ENCODE assay signal across 16 cellular contexts in genomic region chr15:100926971-100927756, GRCh38. TPM values are rescaled to one million over a fixed set of nuclear protein-coding genes. Genes with fewer than 3 reads are reported as not detected.
DNase-seq lines count a peak whose midpoint lies in the region; ATAC-seq and TF ChIP-seq lines count a peak whose summit lies in the region.
"Had no signal": no experiment of that assay in that cellular context is flagged by ENCODE, and none has a peak within 500 bp of the region (broad histone marks: within the 10 kb centered on the region; RNA-seq: fewer than 3 reads in every experiment).

No MANE protein-coding gene starts in this region.

- no peaks in the 10 kb centered on the region for H3F3A ChIP-seq in smooth muscle cell (ENCODE audit: low read depth)

- H3K36me3 ChIP-seq in BLaER1 treated with 17β-estradiol and CSF1 and Interleukin-3, amounts not matched to agents 10 nM and 100 nM: peaks cover 0 to 5% (median 0%) of the 10 kb centered on the region in 11 experiments; a peak in 1 of 22 replicates
- H3K36me3 ChIP-seq in Peyer's patch (peaks cover 0 to 17% (median 0%) of the 10 kb centered on the region in 3 donors), smooth muscle cell (ENCODE audit: low read depth) (no peaks in the 10 kb centered on the region)

- no peak overlapping the region for H2AFZ ChIP-seq in smooth muscle cell (ENCODE audit: low read depth)

- no peaks in the 10 kb centered on the region for H3K9me3 ChIP-seq in BLaER1 treated with 17β-estradiol and CSF1 and Interleukin-3, amounts not matched to agents 10 nM and 100 nM (replicated peaks in 1 of 11)
- no peaks in the 10 kb centered on the region for H3K9me3 ChIP-seq in Peyer's patch
- no peaks in the 10 kb centered on the region for H3K9me3 ChIP-seq in smooth muscle cell (replicated peaks; ENCODE audit: low read depth)
- H3K9me3 ChIP-seq: gastroesophageal sphincter, stomach had no signal

- H3K27ac ChIP-seq in BLaER1 treated with 17β-estradiol and CSF1 and Interleukin-3, amounts not matched to agents 10 nM and 100 nM: no peak overlapping the region
- H3K27ac ChIP-seq in Peyer's patch (peak overlapping the region in 1 of 4 donors; percentile 57), smooth muscle cell (ENCODE audit: low read depth) (no peak overlapping the region)
- H3K27ac ChIP-seq: gastroesophageal sphincter, stomach had no signal

- H3K27me3 ChIP-seq in BLaER1 treated with 17β-estradiol and CSF1 and Interleukin-3, amounts not matched to agents 10 nM and 100 nM: peaks cover 0 to 21% (median 12%) of the 10 kb centered on the region in 11 experiments; a peak in 13 of 22 replicates
- no peaks in the 10 kb centered on the region for H3K27me3 ChIP-seq in Peyer's patch
- H3K27me3 ChIP-seq in smooth muscle cell (ENCODE audit: low read depth): peaks cover 4% of the 10 kb centered on the region
- H3K27me3 ChIP-seq: stomach had no signal

- no peaks in the 10 kb centered on the region for H3K79me2 ChIP-seq in smooth muscle cell (ENCODE audit: low read depth)

- no peak for TF ChIP-seq POLR2A in Peyer's patch (IDR thresholded peaks at IDR 0.05)

- WGBS in smooth muscle cell (ENCODE audit: low lambda C conversion rate): 87% methylated on average over 11 of the region's 11 CpGs

- H3K4me2 ChIP-seq in BLaER1 treated with 17β-estradiol and CSF1 and Interleukin-3, amounts not matched to agents 10 nM and 100 nM: peak overlapping the region in 8 of 11 experiments; percentile 12 to 59 (median 25); a peak in 11 of 22 replicates
- no peak overlapping the region for H3K4me2 ChIP-seq in smooth muscle cell

- ATAC-seq in GM19324 (IDR thresholded peaks at IDR 0.05; ENCODE audit: low FRiP score, unreplicated experiment) (peak; percentile 29), HG02981 (IDR thresholded peaks at IDR 0.05; ENCODE audit: unreplicated experiment) (peak; percentile 53), left ventricle myocardium superior (no peak)
- ATAC-seq: activated CD4-positive, CD25-positive, alpha-beta regulatory T cell treated with anti-CD3 and anti-CD28 coated beads, Interleukin-2, amount 50 U/mL, for 24 hours; gastroesophageal sphincter had no signal

- intact Hi-C loops in left ventricle myocardium superior (cut with micrococcal nuclease): no loop called here

- TF ChIP-seq CTCF in Peyer's patch (IDR thresholded peaks at IDR 0.05): no peak
- no peak for TF ChIP-seq CTCF in smooth muscle cell (IDR thresholded peaks at IDR 0.05; ENCODE audit: borderline replicate concordance, insufficient read depth, poor library complexity, severe bottlenecking)

- H3K4me3 ChIP-seq in BLaER1 treated with 17β-estradiol and CSF1 and Interleukin-3, amounts not matched to agents 10 nM and 100 nM: no peak overlapping the region
- H3K4me3 ChIP-seq in Peyer's patch (no peak overlapping the region), smooth muscle cell (no peak overlapping the region)
- H3K4me3 ChIP-seq: gastroesophageal sphincter, stomach had no signal

- H3K4me1 ChIP-seq in BLaER1 treated with 17β-estradiol and CSF1 and Interleukin-3, amounts not matched to agents 10 nM and 100 nM: peaks cover 26 to 76% (median 66%) of the 10 kb centered on the region in 10 experiments
- H3K4me1 ChIP-seq in Peyer's patch: peaks cover 0 to 17% (median 5%) of the 10 kb centered on the region in 4 donors
- peaks cover 4% of the 10 kb centered on the region for H3K4me1 ChIP-seq in smooth muscle cell (ENCODE audit: low read depth)
- H3K4me1 ChIP-seq: gastroesophageal sphincter, stomach had no signal

- H4K20me1 ChIP-seq in BLaER1 treated with 17β-estradiol and CSF1 and Interleukin-3, amounts not matched to agents 10 nM and 100 nM: 0 out of 22 replicates have a peak, but pooled peaks cover 0 to 6% (median 0%) of the 10 kb centered on the region in 11 experiments
- no peaks in the 10 kb centered on the region for H4K20me1 ChIP-seq in smooth muscle cell (ENCODE audit: low read depth)

- no peak overlapping the region for H3K9ac ChIP-seq in BLaER1 treated with 17β-estradiol and CSF1 and Interleukin-3, amounts not matched to agents 10 nM and 100 nM
- no peak overlapping the region for H3K9ac ChIP-seq in smooth muscle cell (ENCODE audit: low read depth)

- DNase-seq in Peyer's patch (peak in 2 of 3 donors; percentile 51 to 56), C1 segment of cervical spinal cord (lab: John Stamatoyannopoulos, UW) (no peak), left ventricle myocardium superior (no peak), smooth muscle cell (lab: John Stamatoyannopoulos, UW; ENCODE audit: unreplicated experiment) (no peak), SK-N-DZ (ENCODE audit: low spot score) (no peak)
- DNase-seq: activated gamma-delta T cell treated with Interleukin-2 at 50 U/mL for 16 hours, cerebellar nuclear complex, NCI-H2029, stomach had no signal

RNA-seq across cellular contexts. Expression of gene LRRK1, which starts 8.0 kb away (rescaled TPM):
- total RNA-seq in Peyer's patch (10 to 100 TPM; 49.2 to 66.0 (median 55.5) TPM), left ventricle myocardium superior (2.3 TPM), smooth muscle cell (0.85 and 1.6 TPM in 2 replicates)
- 1.1 and 2.7 TPM in 2 replicates for polyA plus RNA-seq in smooth muscle cell
- not detected in 2 replicates for polyA plus RNA-seq in SK-N-DZ (2014; cell fraction: cytosol; rRNA removed)
- polyA plus RNA-seq in SK-N-DZ (2014; cell fraction: nucleus; rRNA removed): 0.09 TPM in 1 of 2 replicates, not detected in the other

RNA-seq across cellular contexts. Expression of gene ALDH1A3, which starts 47.5 kb away (rescaled TPM):
- 10 to 100 TPM in 3 of 4 donors, 1 to 10 TPM in 1; 8.5 to 99.9 (median 18.4) TPM for total RNA-seq in Peyer's patch
- 6.8 TPM for total RNA-seq in left ventricle myocardium superior
- 1.2 and 1.6 TPM in 2 replicates for total RNA-seq in smooth muscle cell
- 0.45 and 1.3 TPM in 2 replicates for polyA plus RNA-seq in smooth muscle cell
- 0.09 TPM in 1 of 2 replicates, not detected in the other for polyA plus RNA-seq in SK-N-DZ (2014; cell fraction: cytosol; rRNA removed)
- not detected in 2 replicates for polyA plus RNA-seq in SK-N-DZ (2014; cell fraction: nucleus; rRNA removed)
- total RNA-seq: myocyte; T-helper 1 cell treated with Interleukin-12 subunit alpha and Interleukin-12 subunit beta and Interleukin-4 antibody, amounts not matched to agents 30 ng/mL and 1 ng/mL, for 36 hours had no signal

Comparison
In these comparisons a context has a peak if more than half of its experiments do, and no peak if none do; other contexts are left out.
1. DNase-seq: peak in Peyer's patch (2 of 3); none in C1 segment of cervical spinal cord (0 of 14), left ventricle myocardium superior (single experiment), smooth muscle cell (single experiment) and SK-N-DZ (single experiment).
2. RNA of gene LRRK1, which starts 8.0 kb away (total RNA-seq): 49.2 to 66.0 TPM in Peyer's patch; 2.3 TPM in left ventricle myocardium superior (single experiment) and 0.85 to 1.6 TPM in smooth muscle cell; every median in the first group is over 10 times any median in the second.